Comparison of ENCODE assay signal across 1 cellular context in the genomic region with DNA sequence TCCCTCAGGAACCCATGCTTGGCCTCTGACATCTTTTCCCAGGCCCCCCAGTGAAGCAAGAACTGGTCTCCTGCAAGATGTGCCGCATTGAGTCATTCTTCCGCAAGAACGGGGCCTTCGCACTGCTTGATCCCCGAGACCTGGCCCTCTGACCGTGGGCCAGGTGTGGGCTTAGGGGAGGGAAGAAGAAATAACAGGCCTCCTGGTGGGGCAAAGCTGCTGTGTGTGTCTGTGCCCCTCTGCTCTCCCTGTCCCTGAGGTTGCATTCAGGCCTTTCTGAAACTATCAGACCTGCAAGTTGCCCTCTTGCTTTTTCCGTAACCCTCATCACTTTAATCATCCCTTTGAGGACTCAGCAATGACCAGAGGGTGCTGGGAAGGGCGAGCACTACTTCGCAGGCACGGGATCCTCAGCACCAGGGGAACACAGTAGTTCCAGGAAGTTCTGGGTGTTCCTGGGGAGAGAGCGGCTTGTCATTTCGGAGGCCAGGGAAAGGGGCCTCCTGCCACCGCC.
TF ChIP-seq lines count a peak whose summit lies in the region.

No MANE protein-coding gene starts in this region.

TF ChIP-seq in HepG2, 621 proteins besides CTCF, POLR2A, EP300 and RAD21:
- TF ChIP-seq ZNF343 (CRISPR knock-in tag; IDR thresholded peaks at IDR 0.05) (0 out of 2 replicates have a peak, but pooled peaks have one; percentile 14), MED13 (CRISPR knock-in tag; IDR thresholded peaks at IDR 0.05) (no peak), GFI1 (CRISPR knock-in tag; IDR thresholded peaks at IDR 0.05; ENCODE audit: borderline replicate concordance) (0 out of 2 replicates have a peak, but pooled peaks have one; percentile 4), ZNF891 (CRISPR knock-in tag; IDR thresholded peaks at IDR 0.05) (0 out of 2 replicates have a peak, but pooled peaks have one; percentile 18), EEA1 (CRISPR knock-in tag; IDR thresholded peaks at IDR 0.05; ENCODE audit: borderline replicate concordance) (no peak), ETS1 (CRISPR knock-in tag; IDR thresholded peaks at IDR 0.05) (no peak), CCAR2 (optimal IDR thresholded peaks at IDR 0.05; ENCODE audit: low read depth, low read length) (no peak), FOXP4 (CRISPR knock-in tag; IDR thresholded peaks at IDR 0.05) (0 out of 2 replicates have a peak, but pooled peaks have one; percentile 0), SKI (IDR thresholded peaks at IDR 0.05; ENCODE audit: partially characterized antibody) (no peak), ZNF329 (CRISPR knock-in tag; IDR thresholded peaks at IDR 0.05; ENCODE audit: low read depth) (no peak)
- TF ChIP-seq, protein P1, sequence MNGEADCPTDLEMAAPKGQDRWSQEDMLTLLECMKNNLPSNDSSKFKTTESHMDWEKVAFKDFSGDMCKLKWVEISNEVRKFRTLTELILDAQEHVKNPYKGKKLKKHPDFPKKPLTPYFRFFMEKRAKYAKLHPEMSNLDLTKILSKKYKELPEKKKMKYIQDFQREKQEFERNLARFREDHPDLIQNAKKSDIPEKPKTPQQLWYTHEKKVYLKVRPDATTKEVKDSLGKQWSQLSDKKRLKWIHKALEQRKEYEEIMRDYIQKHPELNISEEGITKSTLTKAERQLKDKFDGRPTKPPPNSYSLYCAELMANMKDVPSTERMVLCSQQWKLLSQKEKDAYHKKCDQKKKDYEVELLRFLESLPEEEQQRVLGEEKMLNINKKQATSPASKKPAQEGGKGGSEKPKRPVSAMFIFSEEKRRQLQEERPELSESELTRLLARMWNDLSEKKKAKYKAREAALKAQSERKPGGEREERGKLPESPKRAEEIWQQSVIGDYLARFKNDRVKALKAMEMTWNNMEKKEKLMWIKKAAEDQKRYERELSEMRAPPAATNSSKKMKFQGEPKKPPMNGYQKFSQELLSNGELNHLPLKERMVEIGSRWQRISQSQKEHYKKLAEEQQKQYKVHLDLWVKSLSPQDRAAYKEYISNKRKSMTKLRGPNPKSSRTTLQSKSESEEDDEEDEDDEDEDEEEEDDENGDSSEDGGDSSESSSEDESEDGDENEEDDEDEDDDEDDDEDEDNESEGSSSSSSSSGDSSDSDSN (CRISPR knock-in tag; IDR thresholded peaks at IDR 0.05): no peak
- TF ChIP-seq, protein P2, sequence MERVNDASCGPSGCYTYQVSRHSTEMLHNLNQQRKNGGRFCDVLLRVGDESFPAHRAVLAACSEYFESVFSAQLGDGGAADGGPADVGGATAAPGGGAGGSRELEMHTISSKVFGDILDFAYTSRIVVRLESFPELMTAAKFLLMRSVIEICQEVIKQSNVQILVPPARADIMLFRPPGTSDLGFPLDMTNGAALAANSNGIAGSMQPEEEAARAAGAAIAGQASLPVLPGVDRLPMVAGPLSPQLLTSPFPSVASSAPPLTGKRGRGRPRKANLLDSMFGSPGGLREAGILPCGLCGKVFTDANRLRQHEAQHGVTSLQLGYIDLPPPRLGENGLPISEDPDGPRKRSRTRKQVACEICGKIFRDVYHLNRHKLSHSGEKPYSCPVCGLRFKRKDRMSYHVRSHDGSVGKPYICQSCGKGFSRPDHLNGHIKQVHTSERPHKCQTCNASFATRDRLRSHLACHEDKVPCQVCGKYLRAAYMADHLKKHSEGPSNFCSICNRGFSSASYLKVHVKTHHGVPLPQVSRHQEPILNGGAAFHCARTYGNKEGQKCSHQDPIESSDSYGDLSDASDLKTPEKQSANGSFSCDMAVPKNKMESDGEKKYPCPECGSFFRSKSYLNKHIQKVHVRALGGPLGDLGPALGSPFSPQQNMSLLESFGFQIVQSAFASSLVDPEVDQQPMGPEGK (CRISPR knock-in tag; IDR thresholded peaks at IDR 0.05): no peak
TF ChIP-seq in HepG2: peak in this region for 4.
